Comparison of ENCODE assay signal across 15 cellular contexts in the genomic region with DNA sequence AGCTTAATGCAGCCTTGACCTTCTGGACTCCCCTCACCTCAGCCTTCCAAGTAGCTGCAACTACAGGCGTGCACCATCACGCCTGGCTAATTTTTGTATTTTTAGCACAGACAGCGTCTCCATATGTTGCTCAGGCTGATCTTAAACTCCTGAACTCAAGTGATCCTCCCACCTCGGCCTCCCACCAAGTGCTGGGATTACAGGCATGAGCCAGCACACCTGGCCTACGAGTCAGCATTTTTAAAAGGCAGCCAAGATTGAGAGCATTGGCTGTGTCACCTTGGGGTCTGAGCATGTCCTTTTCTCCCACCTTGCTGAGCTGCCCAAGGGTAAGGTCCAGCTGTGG.
DNase-seq lines count a peak whose midpoint lies in the region; FAIRE-seq and TF ChIP-seq lines count a peak whose summit lies in the region.
"Had no signal": no experiment of that assay in that cellular context is flagged by ENCODE, and none has a peak within 500 bp of the region (broad histone marks: within the 10 kb centered on the region; RNA-seq: fewer than 3 reads in every experiment).

No MANE protein-coding gene starts in this region.

- TF ChIP-seq POLR2A in suprapubic skin (IDR thresholded peaks at IDR 0.05): no peak

- H3K4me3 Mint-ChIP-seq in activated CD4-positive, alpha-beta T cell treated with anti-CD3 and anti-CD28 coated beads, Interleukin-2, amount 10 ng/mL, durations not matched to agents 7 days and 5 days: no peak overlapping the region
- H3K4me3 Mint-ChIP-seq: activated naive CD8-positive, alpha-beta T cell treated with anti-CD3 and anti-CD28 coated beads for 36 hours; CD14-positive monocyte; naive B cell; stimulated activated naive B cell treated with anti-CD40 and anti-IgM and Interleukin-4, amounts not matched to agents 10 μg/mL and 1 μg/mL and 100 μg/mL, for 72 hours; WTC11 had no signal

- H3K79me2 ChIP-seq in keratinocyte (ENCODE audit: control insufficient read depth, insufficient read depth, low read length): no peaks in the 10 kb centered on the region

- H3K36me3 ChIP-seq in WERI-Rb-1: no peaks in the 10 kb centered on the region
- H3K36me3 ChIP-seq in keratinocyte (ENCODE audit: control insufficient read depth in 2 of 2, extremely low read depth in 1 of 2, insufficient read depth in 2 of 2, low read length in 2 of 2): peaks cover 0 to 3% of the 10 kb centered on the region in 2 experiments
- no peaks in the 10 kb centered on the region for H3K36me3 ChIP-seq in suprapubic skin

- H3K27ac Mint-ChIP-seq in activated CD4-positive, alpha-beta T cell treated with anti-CD3 and anti-CD28 coated beads, Interleukin-2, amount 10 ng/mL, durations not matched to agents 7 days and 5 days: no peak overlapping the region
- H3K27ac Mint-ChIP-seq: activated naive CD8-positive, alpha-beta T cell treated with anti-CD3 and anti-CD28 coated beads for 36 hours; CD14-positive monocyte; naive B cell; stimulated activated naive B cell treated with anti-CD40 and anti-IgM and Interleukin-4, amounts not matched to agents 10 μg/mL and 1 μg/mL and 100 μg/mL, for 72 hours had no signal

- no peaks in the 10 kb centered on the region for H3K9me3 Mint-ChIP-seq in activated CD4-positive, alpha-beta T cell treated with anti-CD3 and anti-CD28 coated beads, Interleukin-2, amount 10 ng/mL, durations not matched to agents 7 days and 5 days

- H3K9me1 ChIP-seq in keratinocyte (ENCODE audit: control insufficient read depth, extremely low read depth, insufficient read depth, low read length): peaks cover 2% of the 10 kb centered on the region

- peaks cover 3% of the 10 kb centered on the region for H3K27me3 Mint-ChIP-seq in activated CD4-positive, alpha-beta T cell treated with anti-CD3 and anti-CD28 coated beads, Interleukin-2, amount 10 ng/mL, durations not matched to agents 7 days and 5 days
- H3K27me3 Mint-ChIP-seq: activated naive CD8-positive, alpha-beta T cell treated with anti-CD3 and anti-CD28 coated beads for 36 hours had no signal

- H3K9me3 ChIP-seq in WERI-Rb-1 (ENCODE audit: severe bottlenecking): peaks cover 10% of the 10 kb centered on the region
- no peaks in the 10 kb centered on the region for H3K9me3 ChIP-seq in keratinocyte (ENCODE audit: control insufficient read depth, low read depth, low read length)
- no peaks in the 10 kb centered on the region for H3K9me3 ChIP-seq in suprapubic skin

- no peaks in the 10 kb centered on the region for H3K36me3 Mint-ChIP-seq in activated CD4-positive, alpha-beta T cell treated with anti-CD3 and anti-CD28 coated beads, Interleukin-2, amount 10 ng/mL, durations not matched to agents 7 days and 5 days (ENCODE audit: low read depth)
- H3K36me3 Mint-ChIP-seq: activated naive CD8-positive, alpha-beta T cell treated with anti-CD3 and anti-CD28 coated beads for 36 hours; CD14-positive monocyte; stimulated activated naive B cell treated with anti-CD40 and anti-IgM and Interleukin-4, amounts not matched to agents 10 μg/mL and 1 μg/mL and 100 μg/mL, for 72 hours had no signal

- H3K4me3 ChIP-seq in WERI-Rb-1 (ENCODE audit: low read depth, low read length) (no peak overlapping the region), keratinocyte (ENCODE audit: control insufficient read depth in 2 of 3, extremely low read depth in 1 of 3, insufficient read depth in 2 of 3, low read depth in 1 of 3, low read length in 3 of 3) (no peak overlapping the region), suprapubic skin (no peak overlapping the region)

- H3K27ac ChIP-seq in WERI-Rb-1 (peak overlapping the region; percentile 59), keratinocyte (ENCODE audit: control insufficient read depth, insufficient read depth, low read length) (peak overlapping the region; percentile 70), suprapubic skin (peak overlapping the region; percentile 55)

- CTCF ChIA-PET in activated CD4-positive, alpha-beta T cell treated with anti-CD3 and anti-CD28 coated beads, Interleukin-2, amount 10 ng/mL, durations not matched to agents 7 days and 5 days (lab: Charles Lee): no interaction called here

- no peaks in the 10 kb centered on the region for H4K20me1 ChIP-seq in keratinocyte (ENCODE audit: control insufficient read depth, extremely low read depth, insufficient read depth, low read length)

- WGBS in suprapubic skin: 38% methylated on average over 5 of the region's 5 CpGs

- peak; percentile 13 for DNase-seq in HS-5 (ENCODE audit: low read depth)
- peak; percentile 89 for DNase-seq in WERI-Rb-1
- DNase-seq in keratinocyte (ENCODE audit: low read depth, low spot score): no peak
- DNase-seq in suprapubic skin (ENCODE audit: low spot score in 2 of 2): no peak
- DNase-seq in stimulated activated CD4-positive, alpha-beta T cell treated with anti-CD3 and anti-CD28 coated beads, Interleukin-4, amount 100 ng/mL, for 24 hours: no peak
- DNase-seq in activated CD4-positive, alpha-beta T cell treated with anti-CD3 and anti-CD28 coated beads, Interleukin-2, amount 10 ng/mL, durations not matched to agents 7 days and 5 days: no peak
- DNase-seq in ecto neural progenitor cell (ENCODE audit: low spot score): no peak
- DNase-seq: activated CD8-positive, alpha-beta memory T cell treated with anti-CD3 and anti-CD28 coated beads, Interleukin-2, amount 50 U/mL, for 48 hours; activated naive CD8-positive, alpha-beta T cell treated with anti-CD3 and anti-CD28 coated beads for 36 hours; naive B cell; stimulated activated CD4-positive, alpha-beta T cell treated with anti-CD3 and anti-CD28 coated beads, Interleukin-4, amount 100 ng/mL, for 4 hours; stimulated activated naive B cell treated with anti-CD40 and anti-IgM and Interleukin-4, amounts not matched to agents 10 μg/mL and 1 μg/mL and 100 μg/mL, for 72 hours had no signal

- TF ChIP-seq EP300 in suprapubic skin (IDR thresholded peaks at IDR 0.05): no peak

- no peak overlapping the region for H2AFZ ChIP-seq in keratinocyte (ENCODE audit: control insufficient read depth, low read length)

- peak overlapping the region; percentile 50 for H3K9ac ChIP-seq in keratinocyte (ENCODE audit: control insufficient read depth, extremely low read depth, insufficient read depth, low read length)

- H3K4me2 ChIP-seq in keratinocyte (ENCODE audit: control insufficient read depth, extremely low read depth, insufficient read depth, low read depth, low read length): peak overlapping the region; percentile 70

- no peak for FAIRE-seq in keratinocyte (lab: Jason Lieb, UNC)
- FAIRE-seq: G401.6 had no signal

- H3K4me1 Mint-ChIP-seq in activated CD4-positive, alpha-beta T cell treated with anti-CD3 and anti-CD28 coated beads, Interleukin-2, amount 10 ng/mL, durations not matched to agents 7 days and 5 days: no peaks in the 10 kb centered on the region
- H3K4me1 Mint-ChIP-seq: activated naive CD8-positive, alpha-beta T cell treated with anti-CD3 and anti-CD28 coated beads for 36 hours; CD14-positive monocyte; naive B cell; stimulated activated naive B cell treated with anti-CD40 and anti-IgM and Interleukin-4, amounts not matched to agents 10 μg/mL and 1 μg/mL and 100 μg/mL, for 72 hours had no signal

- POLR2A ChIA-PET in activated CD4-positive, alpha-beta T cell treated with anti-CD3 and anti-CD28 coated beads, Interleukin-2, amount 10 ng/mL, durations not matched to agents 7 days and 5 days (lab: Charles Lee): no interaction called here

- peaks cover 28% of the 10 kb centered on the region for H3K4me1 ChIP-seq in keratinocyte (ENCODE audit: control insufficient read depth, extremely low read depth, insufficient read depth, low read length)
- peaks cover 19% of the 10 kb centered on the region for H3K4me1 ChIP-seq in suprapubic skin

- H3K27me3 ChIP-seq in WERI-Rb-1 (ENCODE audit: insufficient read depth, low read depth, severe bottlenecking): no peaks in the 10 kb centered on the region
- H3K27me3 ChIP-seq in keratinocyte (ENCODE audit: control insufficient read depth, extremely low read depth, insufficient read depth, low read length): no peaks in the 10 kb centered on the region
- no peaks in the 10 kb centered on the region for H3K27me3 ChIP-seq in suprapubic skin

- dilution Hi-C loops in keratinocyte (cut with MboI; ENCODE audit: extremely low pct_ligation_motif_present, low sequenced_read_pairs): no loop called here

- TF ChIP-seq CTCF in WERI-Rb-1 (IDR thresholded peaks at IDR 0.05; ENCODE audit: low read depth, low read length): no peak
- TF ChIP-seq CTCF in keratinocyte (optimal IDR thresholded peaks at IDR 0.05 in 1 of 3, IDR thresholded peaks at IDR 0.05 in 1 of 3, conservative IDR thresholded peaks at IDR 0.05 in 1 of 3; ENCODE audit: extremely low read depth in 1 of 3, insufficient read depth in 2 of 3, low read length in 3 of 3): no peak
- no peak for TF ChIP-seq CTCF in suprapubic skin (IDR thresholded peaks at IDR 0.05)

Comparison
In these comparisons a context has a peak if more than half of its experiments do, and no peak if none do; other contexts are left out.
1. DNase-seq: peak in HS-5 (single experiment) and WERI-Rb-1 (single experiment); none in keratinocyte (single experiment), suprapubic skin (0 of 2), stimulated activated CD4-positive, alpha-beta T cell treated with anti-CD3 and anti-CD28 coated beads, Interleukin-4, amount 100 ng/mL, for 24 hours (single experiment), activated CD4-positive, alpha-beta T cell treated with anti-CD3 and anti-CD28 coated beads, Interleukin-2, amount 10 ng/mL, durations not matched to agents 7 days and 5 days (single experiment) and ecto neural progenitor cell (single experiment).
2. Peak in every context shown above with its lines, with median percentiles within 50 percentile points of each other: H3K27ac ChIP-seq.